ENCODE assay signal across 8 cellular contexts in the genomic region with DNA sequence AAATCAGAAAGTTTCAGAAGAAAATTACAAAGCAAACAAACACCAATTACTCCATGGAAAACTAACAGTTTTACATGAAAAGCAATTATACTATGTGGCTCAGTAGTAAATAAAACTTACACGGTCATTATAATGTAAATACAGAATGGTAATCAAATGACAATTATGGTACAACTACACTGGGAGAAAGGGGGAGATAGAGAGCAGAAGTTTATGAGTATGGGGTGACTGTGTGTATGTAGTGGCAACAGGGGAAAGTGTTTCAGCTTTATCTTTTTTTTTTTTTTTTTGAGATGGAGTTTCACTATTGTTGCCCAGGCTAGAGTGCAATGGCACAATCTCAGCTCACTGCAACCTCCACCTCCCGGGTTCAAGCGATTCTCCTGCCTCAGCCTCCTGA. TPM values are rescaled to one million over a fixed set of nuclear protein-coding genes. Genes with fewer than 3 reads are reported as not detected.
DNase-seq lines count a peak whose midpoint lies in the region; ATAC-seq, FAIRE-seq and TF ChIP-seq lines count a peak whose summit lies in the region.
"Not testable (repeated sequence)": the region's sequence is repeated elsewhere in the genome, so short reads cannot be mapped to it uniquely, and the experiment has no call there.

No MANE protein-coding gene starts in this region.

- peak overlapping the region; percentile 21 for H3K27ac Mint-ChIP-seq in activated CD4-positive, alpha-beta T cell treated with anti-CD3 and anti-CD28 coated beads, Interleukin-2, amount 10 ng/mL, durations not matched to agents 24 days and 14 days
- peak overlapping the region; percentile 40 for H3K27ac Mint-ChIP-seq in activated T-helper 1 cell treated with anti-CD3 and anti-CD28 coated beads, Interleukin-12 subunit alpha, Interleukin-12 subunit beta, Interleukin-2, Interleukin-4 antibody, amounts not matched to agents 30 ng/mL and 10 ng/mL and 1 ng/mL, durations not matched to agents 14 hours and 24 hours and 36 hours

- in situ Hi-C loops in K562 (cut with MboI); HepG2 (cut with HindIII; ENCODE audit: extremely low pct_ligation_motif_present, low pct_unique_long_range_greater_than_20kb): not testable (repeated sequence)

- H3K4me3 ChIP-seq in DND-41 (ENCODE audit: low read depth in 1 of 2, low read length in 2 of 2); K562; HepG2 (replicated peaks in 1 of 3; ENCODE audit: insufficient read depth in 1 of 3, low read depth in 2 of 3, low read length in 3 of 3): not testable (repeated sequence)

- CTCF ChIA-PET in K562 (lab: Yijun Ruan, JAX; ENCODE audit: low intra/inter-chr PET ratio); HepG2 (lab: Yijun Ruan, JAX; ENCODE audit: low intra/inter-chr PET ratio, low total read pairs): not testable (repeated sequence)

- not testable (repeated sequence) for H3K4me3 Mint-ChIP-seq in activated CD4-positive, alpha-beta T cell treated with anti-CD3 and anti-CD28 coated beads, Interleukin-2, amount 10 ng/mL, durations not matched to agents 24 days and 14 days; activated T-helper 1 cell treated with anti-CD3 and anti-CD28 coated beads, Interleukin-12 subunit alpha, Interleukin-12 subunit beta, Interleukin-2, Interleukin-4 antibody, amounts not matched to agents 30 ng/mL and 10 ng/mL and 1 ng/mL, durations not matched to agents 14 hours and 24 hours and 36 hours

- H3K27me3 Mint-ChIP-seq in activated CD4-positive, alpha-beta T cell treated with anti-CD3 and anti-CD28 coated beads, Interleukin-2, amount 10 ng/mL, durations not matched to agents 24 days and 14 days; activated T-helper 1 cell treated with anti-CD3 and anti-CD28 coated beads, Interleukin-12 subunit alpha, Interleukin-12 subunit beta, Interleukin-2, Interleukin-4 antibody, amounts not matched to agents 30 ng/mL and 10 ng/mL and 1 ng/mL, durations not matched to agents 14 hours and 24 hours and 36 hours (ENCODE audit: insufficient read depth): not testable (repeated sequence)

- not testable (repeated sequence) for DNase-seq in DND-41; activated CD4-positive, alpha-beta T cell treated with anti-CD3 and anti-CD28 coated beads, Interleukin-2, amount 10 ng/mL, durations not matched to agents 24 days and 14 days; activated T-helper 1 cell treated with anti-CD3 and anti-CD28 coated beads, Interleukin-12 subunit alpha, Interleukin-12 subunit beta, Interleukin-2, Interleukin-4 antibody, amounts not matched to agents 30 ng/mL and 10 ng/mL and 1 ng/mL, durations not matched to agents 14 hours and 24 hours and 36 hours (ENCODE audit: low spot score); HepG2 (ENCODE audit: low spot score); stimulated activated naive CD8-positive, alpha-beta T cell treated with anti-CD3 and anti-CD28 coated beads, Interleukin-15, Interleukin-2, amounts not matched to agents 100 U/mL and 50 U/mL, for 24 hours
- DNase-seq in RKO (ENCODE audit: low spot score) (peak; percentile 52), K562 (ENCODE audit: extremely low read depth in 1 of 4, low spot score in 3 of 4) (peak in 1 of 4 experiments; percentile 26)

- not testable (repeated sequence) for H3K9me3 ChIP-seq in DND-41 (ENCODE audit: insufficient read depth, low read length, severe bottlenecking); K562 (replicated peaks; ENCODE audit: control insufficient read depth, insufficient read depth, low read depth, low read length); HepG2 (ENCODE audit: low read length)

- H3K9ac ChIP-seq in DND-41 (ENCODE audit: low read depth, low read length); K562 (ENCODE audit: insufficient read depth in 1 of 2, low read depth in 2 of 2, low read length in 2 of 2); HepG2 (ENCODE audit: insufficient read depth, low read depth, low read length): not testable (repeated sequence)

- WGBS in K562 (ENCODE audit: insufficient coverage, low coverage, missing lambda C conversion rate), result 92% methylated on average over 3 of the region's 3 CpGs
- 97% methylated on average over 3 of the region's 3 CpGs for WGBS in HepG2 (ENCODE audit: low lambda C conversion rate)

- POLR2A ChIA-PET in K562 (lab: Yijun Ruan, JAX), result interaction anchor here (1.6 kb wide), 1 partner anchor 31 kb away, joined by 3 read pairs; no protein-coding TSS in a partner anchor
- POLR2A ChIA-PET in HepG2 (lab: Yijun Ruan, JAX), result not testable (repeated sequence)

- not testable (repeated sequence) for H3K4me2 ChIP-seq in DND-41 (ENCODE audit: insufficient read depth, low read length); K562 (ENCODE audit: insufficient read depth, low read length); HepG2 (ENCODE audit: low read depth, low read length)

- not testable (repeated sequence) for TF ChIP-seq RAD21 in K562 (CRISPR knock-in tag; conservative IDR thresholded peaks at IDR 0.05 in 1 of 2, IDR thresholded peaks at IDR 0.05 in 1 of 2); HepG2 (CRISPR knock-in tag; IDR thresholded peaks at IDR 0.05)

- not testable (repeated sequence) for FAIRE-seq in K562 (lab: Jason Lieb, UNC); HepG2 (lab: Jason Lieb, UNC)

- BruUV-seq in K562 (replicated peaks; lab: Mats Ljungman, UMichigan); HepG2 (replicated peaks; lab: Mats Ljungman, UMichigan): not testable (repeated sequence)

- H3K36me3 ChIP-seq in DND-41 (ENCODE audit: insufficient read depth, low read length) (peaks cover 57% of the 10 kb centered on the region), K562 (ENCODE audit: control insufficient read depth, insufficient read depth, low read length) (peaks cover 81% of the 10 kb centered on the region), HepG2 (replicated peaks in 1 of 2; ENCODE audit: control insufficient read depth in 1 of 2, insufficient read depth in 2 of 2, low read length in 2 of 2) (peaks cover 9 to 54% of the 10 kb centered on the region in 2 experiments)

- TF ChIP-seq POLR2A in K562 (conservative IDR thresholded peaks at IDR 0.05); HepG2 (IDR thresholded peaks at IDR 0.05; ENCODE audit: insufficient read depth in 1 of 2, low read depth in 2 of 2, low read length in 2 of 2): not testable (repeated sequence)

- not testable (repeated sequence) for H3K27ac ChIP-seq in DND-41 (ENCODE audit: low read length); K562 (ENCODE audit: extremely low read depth, low read depth, low read length); HepG2 (ENCODE audit: extremely low read length, insufficient read depth, low read length)

- not testable (repeated sequence) for H3K9me1 ChIP-seq in K562 (ENCODE audit: control insufficient read depth, insufficient read depth, low read length)

- intact Hi-C loops in activated CD4-positive, alpha-beta T cell treated with anti-CD3 and anti-CD28 coated beads, Interleukin-2, amount 10 ng/mL, durations not matched to agents 24 days and 14 days (cut with micrococcal nuclease); activated T-helper 1 cell treated with anti-CD3 and anti-CD28 coated beads, Interleukin-12 subunit alpha, Interleukin-12 subunit beta, Interleukin-2, Interleukin-4 antibody, amounts not matched to agents 30 ng/mL and 10 ng/mL and 1 ng/mL, durations not matched to agents 14 hours and 24 hours and 36 hours (cut with micrococcal nuclease); K562 (cut with micrococcal nuclease); HepG2 (cut with micrococcal nuclease; ENCODE audit: unreplicated experiment): not testable (repeated sequence)

- TF ChIP-seq EP300 in K562 (IDR thresholded peaks at IDR 0.05; ENCODE audit: low read length); HepG2 (IDR thresholded peaks at IDR 0.05; ENCODE audit: low read depth in 2 of 2, low read length in 2 of 2); HepG2 (CRISPR knock-in tag; IDR thresholded peaks at IDR 0.05; ENCODE audit: borderline replicate concordance): not testable (repeated sequence)

- H3K27me3 ChIP-seq in DND-41 (ENCODE audit: insufficient read depth, low read length, poor library complexity); K562 (ENCODE audit: control insufficient read depth in 2 of 2, insufficient read depth in 2 of 2, low read length in 2 of 2); HepG2 (ENCODE audit: control insufficient read depth in 1 of 2, insufficient read depth in 2 of 2, low read length in 2 of 2): not testable (repeated sequence)

- peak; percentile 35; the same call in 1 of the 3 replicates for ATAC-seq in DND-41 (ENCODE audit: insufficient read depth, low read depth)
- ATAC-seq in HG03159 (IDR thresholded peaks at IDR 0.05; ENCODE audit: unreplicated experiment), result peak; percentile 53
- ATAC-seq in K562, result peak; percentile 71
- peak; percentile 28; the same call in 1 of the 3 replicates for ATAC-seq in HepG2
- ATAC-seq in stimulated activated naive CD8-positive, alpha-beta T cell treated with anti-CD3 and anti-CD28 coated beads, Interleukin-15, Interleukin-2, amounts not matched to agents 100 U/mL and 50 U/mL, for 24 hours, result peak; percentile 49

- not testable (repeated sequence) for H4K20me1 ChIP-seq in DND-41 (ENCODE audit: insufficient read depth, low read length); HepG2 (ENCODE audit: insufficient read depth, low read length)
- peaks cover 11% of the 10 kb centered on the region; the same call in 1 of the 2 replicates for H4K20me1 ChIP-seq in K562 (replicated peaks; ENCODE audit: control insufficient read depth, insufficient read depth, low read length)

- not testable (repeated sequence) for TF ChIP-seq CTCF in DND-41 (IDR thresholded peaks at IDR 0.05; ENCODE audit: borderline replicate concordance, extremely low read depth, low read length, poor library complexity, severe bottlenecking); HepG2 (CRISPR knock-in tag; IDR thresholded peaks at IDR 0.05)
- TF ChIP-seq CTCF in K562 (IDR thresholded peaks at IDR 0.05 in 2 of 3, conservative IDR thresholded peaks at IDR 0.05 in 1 of 3; ENCODE audit: insufficient read depth in 2 of 3, low read depth in 1 of 3, low read length in 3 of 3), result peak in 2 of 3 experiments; percentile 14; a peak in 2 of 6 replicates

- not testable (repeated sequence) for H3K9me3 Mint-ChIP-seq in activated CD4-positive, alpha-beta T cell treated with anti-CD3 and anti-CD28 coated beads, Interleukin-2, amount 10 ng/mL, durations not matched to agents 24 days and 14 days; activated T-helper 1 cell treated with anti-CD3 and anti-CD28 coated beads, Interleukin-12 subunit alpha, Interleukin-12 subunit beta, Interleukin-2, Interleukin-4 antibody, amounts not matched to agents 30 ng/mL and 10 ng/mL and 1 ng/mL, durations not matched to agents 14 hours and 24 hours and 36 hours

- H3K4me1 Mint-ChIP-seq in activated CD4-positive, alpha-beta T cell treated with anti-CD3 and anti-CD28 coated beads, Interleukin-2, amount 10 ng/mL, durations not matched to agents 24 days and 14 days, result peaks cover 28% of the 10 kb centered on the region
- H3K4me1 Mint-ChIP-seq in activated T-helper 1 cell treated with anti-CD3 and anti-CD28 coated beads, Interleukin-12 subunit alpha, Interleukin-12 subunit beta, Interleukin-2, Interleukin-4 antibody, amounts not matched to agents 30 ng/mL and 10 ng/mL and 1 ng/mL, durations not matched to agents 14 hours and 24 hours and 36 hours (ENCODE audit: low read depth), result peaks cover 35% of the 10 kb centered on the region

- H2AFZ ChIP-seq in DND-41 (ENCODE audit: low read depth, low read length); K562 (ENCODE audit: low read depth, low read length); HepG2 (ENCODE audit: low read length): not testable (repeated sequence)

- H3K36me3 Mint-ChIP-seq in activated CD4-positive, alpha-beta T cell treated with anti-CD3 and anti-CD28 coated beads, Interleukin-2, amount 10 ng/mL, durations not matched to agents 24 days and 14 days (ENCODE audit: low read depth), result peaks cover 43% of the 10 kb centered on the region
- peaks cover 28% of the 10 kb centered on the region for H3K36me3 Mint-ChIP-seq in activated T-helper 1 cell treated with anti-CD3 and anti-CD28 coated beads, Interleukin-12 subunit alpha, Interleukin-12 subunit beta, Interleukin-2, Interleukin-4 antibody, amounts not matched to agents 30 ng/mL and 10 ng/mL and 1 ng/mL, durations not matched to agents 14 hours and 24 hours and 36 hours (ENCODE audit: low read depth)

- peaks cover 83% of the 10 kb centered on the region for H3K79me2 ChIP-seq in DND-41 (ENCODE audit: insufficient read depth, low read length)
- peaks cover 81% of the 10 kb centered on the region for H3K79me2 ChIP-seq in K562 (ENCODE audit: control insufficient read depth, insufficient read depth, low read length)
- peaks cover 26% of the 10 kb centered on the region for H3K79me2 ChIP-seq in HepG2 (ENCODE audit: insufficient read depth, low read length)

- H3K4me1 ChIP-seq in DND-41 (ENCODE audit: insufficient read depth, low read length); K562 (replicated peaks in 1 of 2; ENCODE audit: control insufficient read depth in 2 of 2, insufficient read depth in 2 of 2, low read length in 2 of 2); HepG2 (ENCODE audit: insufficient read depth, low read length): not testable (repeated sequence)

RNA-seq across cellular contexts. Expression of a gene that starts 8.5 kb away (rescaled TPM):
- total RNA-seq in activated CD4-positive, alpha-beta T cell treated with anti-CD3 and anti-CD28 coated beads, Interleukin-2, amount 10 ng/mL, durations not matched to agents 24 days and 14 days, result 182 and 200 TPM in 2 replicates
- total RNA-seq in activated T-helper 1 cell treated with anti-CD3 and anti-CD28 coated beads, Interleukin-12 subunit alpha, Interleukin-12 subunit beta, Interleukin-2, Interleukin-4 antibody, amounts not matched to agents 30 ng/mL and 10 ng/mL and 1 ng/mL, durations not matched to agents 14 hours and 24 hours and 36 hours, result 176 and 188 TPM in 2 replicates
- total RNA-seq in K562 (2011; cell fraction: chromatin; rRNA removed; ENCODE audit: low replicate concordance), result 75.9 and 190 TPM in 2 replicates
- 38.2 and 50.7 TPM in 2 replicates for total RNA-seq in K562 (2011; cell fraction: nucleolus; rRNA removed)
- 69.8 and 70.2 TPM in 2 replicates for total RNA-seq in K562 (2011; cell fraction: nucleoplasm; rRNA removed)
- total RNA-seq in K562 (2014; rRNA removed) (155 and 222 TPM in 2 replicates), K562 (2014; rRNA removed; fragmentation: Illumina TruSeq; extraction: Trizol) (283 and 311 TPM in 2 replicates), K562 (2015; rRNA removed; fragmentation: Illumina TruSeq; extraction: Trizol) (187 and 212 TPM in 2 replicates), K562 (2021) (230 and 248 TPM in 2 replicates), HepG2 (2016; rRNA removed; fragmentation: Illumina TruSeq; extraction: Trizol) (124 and 194 TPM in 2 replicates)
- polyA plus RNA-seq in K562 (2011; rRNA removed) (277 and 289 TPM in 2 replicates), K562 (2014; fragmentation: Illumina TruSeq; extraction: Trizol) (208 and 275 TPM in 2 replicates), K562 (2014; fragmentation: Nextera tagmentation; extraction: Ambion mirVana) (100 to 1,000 TPM; 193 to 291 TPM), K562 (2014; rRNA removed) (129 and 172 TPM in 2 replicates), HepG2 (2011; rRNA removed) (67.5 and 86.1 TPM in 2 replicates)
- polyA plus RNA-seq in K562 (2011; cell fraction: cytosol; rRNA removed), result 48.7 and 94.1 TPM in 2 replicates
- 121 and 166 TPM in 2 replicates for polyA plus RNA-seq in K562 (2011; cell fraction: nucleus; rRNA removed)
- 169 and 312 TPM in 2 replicates for polyA plus RNA-seq in K562 (2012)
- polyA minus RNA-seq in K562 (2011; rRNA and poly(A)+ RNA removed), result 398 and 424 TPM in 2 replicates
- polyA minus RNA-seq in K562 (2011; cell fraction: cytosol; rRNA and poly(A)+ RNA removed), result 183 and 198 TPM in 2 replicates
- 40.8 and 115 TPM in 2 replicates for polyA minus RNA-seq in K562 (2011; cell fraction: nucleus; rRNA and poly(A)+ RNA removed)
- total RNA-seq in HepG2 (2016; cell fraction: cytosol; rRNA removed; fragmentation: Illumina TruSeq; extraction: Trizol; ENCODE audit: low read depth), result 16.7 and 18.1 TPM in 2 replicates
- total RNA-seq in HepG2 (2016; cell fraction: insoluble cytoplasmic fraction; rRNA removed; fragmentation: Illumina TruSeq; extraction: Trizol), result 119 and 184 TPM in 2 replicates
- total RNA-seq in HepG2 (2016; cell fraction: membrane; rRNA removed; fragmentation: Illumina TruSeq; extraction: Trizol), result 23.3 and 32.3 TPM in 2 replicates
- total RNA-seq in HepG2 (2016; cell fraction: nucleus; rRNA removed; fragmentation: Illumina TruSeq; extraction: Trizol), result 87.3 and 93.5 TPM in 2 replicates
- polyA plus RNA-seq in HepG2 (2011; cell fraction: cytosol; rRNA removed), result 20.0 and 26.9 TPM in 2 replicates
- polyA plus RNA-seq in HepG2 (2011; cell fraction: nucleus; rRNA removed), result 13.1 and 18.8 TPM in 2 replicates
- 70.1 and 74.9 TPM in 2 replicates for polyA plus RNA-seq in HepG2 (2012)
- polyA plus RNA-seq in HepG2 (2016; cell fraction: cytosol; fragmentation: Illumina TruSeq; extraction: Trizol; ENCODE audit: low read depth), result 4.8 and 6.3 TPM in 2 replicates
- 140 and 143 TPM in 2 replicates for polyA plus RNA-seq in HepG2 (2016; cell fraction: insoluble cytoplasmic fraction; fragmentation: Illumina TruSeq; extraction: Trizol; ENCODE audit: low read depth)
- 13.9 and 18.0 TPM in 2 replicates for polyA plus RNA-seq in HepG2 (2016; cell fraction: membrane; fragmentation: Illumina TruSeq; extraction: Trizol; ENCODE audit: low read depth)
- polyA plus RNA-seq in HepG2 (2016; cell fraction: nucleus; fragmentation: Illumina TruSeq; extraction: Trizol; ENCODE audit: insufficient read depth, low read depth), result 83.9 and 84.1 TPM in 2 replicates
- 61.0 and 121 TPM in 2 replicates for polyA minus RNA-seq in HepG2 (2011; rRNA and poly(A)+ RNA removed; ENCODE audit: low replicate concordance)
- 68.1 and 86.3 TPM in 2 replicates for polyA minus RNA-seq in HepG2 (2011; cell fraction: cytosol; rRNA and poly(A)+ RNA removed)
- 60.3 and 73.6 TPM in 2 replicates for polyA minus RNA-seq in HepG2 (2011; cell fraction: nucleus; rRNA and poly(A)+ RNA removed)

RNA-seq across cellular contexts. Expression of a gene that starts 51.8 kb away (rescaled TPM):
- 24.9 and 27.2 TPM in 2 replicates for total RNA-seq in activated CD4-positive, alpha-beta T cell treated with anti-CD3 and anti-CD28 coated beads, Interleukin-2, amount 10 ng/mL, durations not matched to agents 24 days and 14 days
- total RNA-seq in activated T-helper 1 cell treated with anti-CD3 and anti-CD28 coated beads, Interleukin-12 subunit alpha, Interleukin-12 subunit beta, Interleukin-2, Interleukin-4 antibody, amounts not matched to agents 30 ng/mL and 10 ng/mL and 1 ng/mL, durations not matched to agents 14 hours and 24 hours and 36 hours, result 27.0 and 28.2 TPM in 2 replicates
- total RNA-seq in K562 (2011; cell fraction: chromatin; rRNA removed; ENCODE audit: low replicate concordance), result 43.6 and 62.7 TPM in 2 replicates
- 20.3 and 27.7 TPM in 2 replicates for total RNA-seq in K562 (2011; cell fraction: nucleolus; rRNA removed)
- 27.8 and 29.0 TPM in 2 replicates for total RNA-seq in K562 (2011; cell fraction: nucleoplasm; rRNA removed)
- total RNA-seq in K562 (2014; rRNA removed) (28.8 and 34.1 TPM in 2 replicates), K562 (2014; rRNA removed; fragmentation: Illumina TruSeq; extraction: Trizol) (56.4 and 60.4 TPM in 2 replicates), K562 (2015; rRNA removed; fragmentation: Illumina TruSeq; extraction: Trizol) (33.8 and 37.4 TPM in 2 replicates), K562 (2021) (40.5 and 43.1 TPM in 2 replicates), HepG2 (2016; rRNA removed; fragmentation: Illumina TruSeq; extraction: Trizol) (43.9 and 68.2 TPM in 2 replicates)
- polyA plus RNA-seq in K562 (2011; rRNA removed) (63.6 and 73.8 TPM in 2 replicates), K562 (2014; fragmentation: Illumina TruSeq; extraction: Trizol) (51.9 and 61.1 TPM in 2 replicates), K562 (2014; fragmentation: Nextera tagmentation; extraction: Ambion mirVana) (10 to 100 TPM; 30.2 to 52.9 TPM), K562 (2014; rRNA removed) (33.7 and 35.7 TPM in 2 replicates), HepG2 (2011; rRNA removed) (33.6 and 35.2 TPM in 2 replicates)
- 34.5 and 78.1 TPM in 2 replicates for polyA plus RNA-seq in K562 (2011; cell fraction: cytosol; rRNA removed)
- polyA plus RNA-seq in K562 (2011; cell fraction: nucleus; rRNA removed), result 26.6 TPM in 2 replicates
- polyA plus RNA-seq in K562 (2012), result 23.5 and 37.6 TPM in 2 replicates
- 232 and 265 TPM in 2 replicates for polyA minus RNA-seq in K562 (2011; rRNA and poly(A)+ RNA removed)
- polyA minus RNA-seq in K562 (2011; cell fraction: cytosol; rRNA and poly(A)+ RNA removed), result 21.9 and 40.6 TPM in 2 replicates
- 14.0 and 27.8 TPM in 2 replicates for polyA minus RNA-seq in K562 (2011; cell fraction: nucleus; rRNA and poly(A)+ RNA removed)
- total RNA-seq in HepG2 (2016; cell fraction: cytosol; rRNA removed; fragmentation: Illumina TruSeq; extraction: Trizol; ENCODE audit: low read depth), result 3.0 and 3.8 TPM in 2 replicates
- 47.2 and 72.9 TPM in 2 replicates for total RNA-seq in HepG2 (2016; cell fraction: insoluble cytoplasmic fraction; rRNA removed; fragmentation: Illumina TruSeq; extraction: Trizol)
- 9.4 and 9.7 TPM in 2 replicates for total RNA-seq in HepG2 (2016; cell fraction: membrane; rRNA removed; fragmentation: Illumina TruSeq; extraction: Trizol)
- 18.9 and 25.7 TPM in 2 replicates for total RNA-seq in HepG2 (2016; cell fraction: nucleus; rRNA removed; fragmentation: Illumina TruSeq; extraction: Trizol)
- 31.2 and 36.5 TPM in 2 replicates for polyA plus RNA-seq in HepG2 (2011; cell fraction: cytosol; rRNA removed)
- polyA plus RNA-seq in HepG2 (2011; cell fraction: nucleus; rRNA removed), result 18.6 and 24.9 TPM in 2 replicates
- polyA plus RNA-seq in HepG2 (2012), result 30.1 and 35.4 TPM in 2 replicates
- polyA plus RNA-seq in HepG2 (2016; cell fraction: cytosol; fragmentation: Illumina TruSeq; extraction: Trizol; ENCODE audit: low read depth), result 2.6 and 2.8 TPM in 2 replicates
- 54.0 and 55.4 TPM in 2 replicates for polyA plus RNA-seq in HepG2 (2016; cell fraction: insoluble cytoplasmic fraction; fragmentation: Illumina TruSeq; extraction: Trizol; ENCODE audit: low read depth)
- 5.5 and 6.0 TPM in 2 replicates for polyA plus RNA-seq in HepG2 (2016; cell fraction: membrane; fragmentation: Illumina TruSeq; extraction: Trizol; ENCODE audit: low read depth)
- 25.9 and 26.4 TPM in 2 replicates for polyA plus RNA-seq in HepG2 (2016; cell fraction: nucleus; fragmentation: Illumina TruSeq; extraction: Trizol; ENCODE audit: insufficient read depth, low read depth)
- polyA minus RNA-seq in HepG2 (2011; rRNA and poly(A)+ RNA removed; ENCODE audit: low replicate concordance), result 46.2 and 61.6 TPM in 2 replicates
- polyA minus RNA-seq in HepG2 (2011; cell fraction: cytosol; rRNA and poly(A)+ RNA removed), result 18.2 and 19.6 TPM in 2 replicates
- polyA minus RNA-seq in HepG2 (2011; cell fraction: nucleus; rRNA and poly(A)+ RNA removed), result 27.4 and 37.3 TPM in 2 replicates

RNA-seq across cellular contexts. Expression of a gene that starts 56.1 kb away (rescaled TPM):
- 80.1 and 84.3 TPM in 2 replicates for total RNA-seq in activated CD4-positive, alpha-beta T cell treated with anti-CD3 and anti-CD28 coated beads, Interleukin-2, amount 10 ng/mL, durations not matched to agents 24 days and 14 days
- total RNA-seq in activated T-helper 1 cell treated with anti-CD3 and anti-CD28 coated beads, Interleukin-12 subunit alpha, Interleukin-12 subunit beta, Interleukin-2, Interleukin-4 antibody, amounts not matched to agents 30 ng/mL and 10 ng/mL and 1 ng/mL, durations not matched to agents 14 hours and 24 hours and 36 hours, result 72.8 and 74.7 TPM in 2 replicates
- 32.7 and 56.1 TPM in 2 replicates for total RNA-seq in K562 (2011; cell fraction: chromatin; rRNA removed; ENCODE audit: low replicate concordance)
- total RNA-seq in K562 (2011; cell fraction: nucleolus; rRNA removed), result 23.2 and 25.7 TPM in 2 replicates
- 41.6 and 45.5 TPM in 2 replicates for total RNA-seq in K562 (2011; cell fraction: nucleoplasm; rRNA removed)
- 93.8 and 117 TPM in 2 replicates for total RNA-seq in K562 (2014; rRNA removed)
- 127 and 150 TPM in 2 replicates for total RNA-seq in K562 (2014; rRNA removed; fragmentation: Illumina TruSeq; extraction: Trizol)
- total RNA-seq in K562 (2015; rRNA removed; fragmentation: Illumina TruSeq; extraction: Trizol), result 127 and 129 TPM in 2 replicates
- 104 and 107 TPM in 2 replicates for total RNA-seq in K562 (2021)
- 46.5 and 63.6 TPM in 2 replicates for polyA plus RNA-seq in K562 (2011; rRNA removed)
- polyA plus RNA-seq in K562 (2011; cell fraction: cytosol; rRNA removed), result 14.4 and 23.8 TPM in 2 replicates
- 72.5 and 73.7 TPM in 2 replicates for polyA plus RNA-seq in K562 (2011; cell fraction: nucleus; rRNA removed)
- polyA plus RNA-seq in K562 (2012), result 61.0 and 87.7 TPM in 2 replicates
- 96.5 and 106 TPM in 2 replicates for polyA plus RNA-seq in K562 (2014; fragmentation: Illumina TruSeq; extraction: Trizol)
- polyA plus RNA-seq in K562 (2014; fragmentation: Nextera tagmentation; extraction: Ambion mirVana), result 10 to 100 TPM; 39.6 to 50.4 TPM
- polyA plus RNA-seq in K562 (2014; rRNA removed), result 75.6 and 76.1 TPM in 2 replicates
- 86.8 and 91.2 TPM in 2 replicates for polyA minus RNA-seq in K562 (2011; rRNA and poly(A)+ RNA removed)
- polyA minus RNA-seq in K562 (2011; cell fraction: cytosol; rRNA and poly(A)+ RNA removed), result 33.7 and 37.8 TPM in 2 replicates
- 32.6 and 67.3 TPM in 2 replicates for polyA minus RNA-seq in K562 (2011; cell fraction: nucleus; rRNA and poly(A)+ RNA removed)
- 122 and 130 TPM in 2 replicates for total RNA-seq in HepG2 (2016; rRNA removed; fragmentation: Illumina TruSeq; extraction: Trizol)
- 16.6 and 19.1 TPM in 2 replicates for total RNA-seq in HepG2 (2016; cell fraction: cytosol; rRNA removed; fragmentation: Illumina TruSeq; extraction: Trizol; ENCODE audit: low read depth)
- 120 and 124 TPM in 2 replicates for total RNA-seq in HepG2 (2016; cell fraction: insoluble cytoplasmic fraction; rRNA removed; fragmentation: Illumina TruSeq; extraction: Trizol)
- 40.8 and 44.8 TPM in 2 replicates for total RNA-seq in HepG2 (2016; cell fraction: membrane; rRNA removed; fragmentation: Illumina TruSeq; extraction: Trizol)
- 73.1 and 86.9 TPM in 2 replicates for total RNA-seq in HepG2 (2016; cell fraction: nucleus; rRNA removed; fragmentation: Illumina TruSeq; extraction: Trizol)
- 26.2 and 28.6 TPM in 2 replicates for polyA plus RNA-seq in HepG2 (2011; rRNA removed)
- 14.1 and 21.4 TPM in 2 replicates for polyA plus RNA-seq in HepG2 (2011; cell fraction: cytosol; rRNA removed)
- polyA plus RNA-seq in HepG2 (2011; cell fraction: nucleus; rRNA removed), result 11.0 and 12.0 TPM in 2 replicates
- polyA plus RNA-seq in HepG2 (2012), result 71.9 and 104 TPM in 2 replicates
- polyA plus RNA-seq in HepG2 (2016; cell fraction: cytosol; fragmentation: Illumina TruSeq; extraction: Trizol; ENCODE audit: low read depth), result 7.5 and 8.6 TPM in 2 replicates
- polyA plus RNA-seq in HepG2 (2016; cell fraction: insoluble cytoplasmic fraction; fragmentation: Illumina TruSeq; extraction: Trizol; ENCODE audit: low read depth), result 97.9 and 98.9 TPM in 2 replicates
- polyA plus RNA-seq in HepG2 (2016; cell fraction: membrane; fragmentation: Illumina TruSeq; extraction: Trizol; ENCODE audit: low read depth), result 17.7 and 22.8 TPM in 2 replicates
- polyA plus RNA-seq in HepG2 (2016; cell fraction: nucleus; fragmentation: Illumina TruSeq; extraction: Trizol; ENCODE audit: insufficient read depth, low read depth), result 65.0 and 69.9 TPM in 2 replicates
- polyA minus RNA-seq in HepG2 (2011; rRNA and poly(A)+ RNA removed; ENCODE audit: low replicate concordance), result 29.3 and 35.1 TPM in 2 replicates
- 32.2 and 35.2 TPM in 2 replicates for polyA minus RNA-seq in HepG2 (2011; cell fraction: cytosol; rRNA and poly(A)+ RNA removed)
- 28.1 and 35.4 TPM in 2 replicates for polyA minus RNA-seq in HepG2 (2011; cell fraction: nucleus; rRNA and poly(A)+ RNA removed)
